Comparison of ENCODE assay signal across 9 cellular contexts in the genomic region with DNA sequence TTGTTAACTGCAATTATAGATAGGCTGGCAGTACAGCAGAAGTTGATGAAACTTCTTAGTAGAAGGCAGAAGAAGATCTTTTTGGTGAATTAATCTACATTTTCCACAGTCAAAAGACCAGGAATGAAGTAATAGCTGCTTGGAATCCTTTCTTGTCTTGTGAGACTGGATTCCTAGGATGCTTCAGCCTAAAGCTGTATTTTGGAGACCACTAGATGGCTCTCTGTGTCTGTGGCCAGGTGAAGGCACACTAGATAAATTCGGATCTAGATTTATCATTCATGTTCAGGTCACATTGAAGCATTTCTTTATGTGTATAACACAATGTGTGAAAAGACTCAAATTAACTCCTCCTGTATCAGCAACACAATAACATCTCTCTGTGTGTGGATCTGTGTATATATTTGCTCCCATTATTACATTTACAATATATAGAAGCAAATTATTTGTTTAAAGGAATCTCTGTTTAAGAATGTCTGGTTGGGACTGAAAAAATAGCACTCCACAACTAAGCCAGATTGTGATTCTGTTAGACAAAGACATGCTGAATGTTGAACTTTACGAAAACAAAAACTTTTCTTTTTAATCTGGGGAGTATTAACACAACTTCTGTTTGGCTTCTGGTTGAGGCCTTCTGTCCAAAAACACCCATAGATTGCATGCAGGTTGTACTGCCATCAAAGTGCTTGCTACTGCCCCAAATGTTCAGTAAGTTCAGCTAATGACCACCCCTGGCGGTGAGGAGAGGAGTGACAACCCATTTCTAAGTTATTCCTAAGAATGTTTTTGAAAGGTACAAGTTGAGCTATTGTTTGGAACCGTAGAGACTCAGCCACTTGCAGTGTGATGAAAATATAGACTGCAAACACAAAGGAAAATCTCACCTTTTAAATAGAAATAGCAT. TPM values are rescaled to one million over a fixed set of nuclear protein-coding genes. Genes with fewer than 3 reads are reported as not detected.
DNase-seq lines count a peak whose midpoint lies in the region; ATAC-seq, FAIRE-seq and TF ChIP-seq lines count a peak whose summit lies in the region.
"Had no signal": no experiment of that assay in that cellular context is flagged by ENCODE, and none has a peak within 500 bp of the region (broad histone marks: within the 10 kb centered on the region; RNA-seq: fewer than 3 reads in every experiment).

No MANE protein-coding gene starts in this region.

- H3K36me3 ChIP-seq in endothelial cell of umbilical vein (ENCODE audit: control insufficient read depth in 2 of 2, extremely low read depth in 1 of 2, insufficient read depth in 2 of 2, low read length in 2 of 2), result no peaks in the 10 kb centered on the region
- H3K36me3 ChIP-seq: BLaER1 treated with 17β-estradiol and CSF1 and Interleukin-3, amounts not matched to agents 10 nM and 100 nM had no signal

- ATAC-seq in GM18909 (IDR thresholded peaks at IDR 0.05; ENCODE audit: poor library complexity, unreplicated experiment) (peak; percentile 96), HG03095 (IDR thresholded peaks at IDR 0.05; ENCODE audit: unreplicated experiment) (peak; percentile 95)

- no peaks in the 10 kb centered on the region for H3K4me1 ChIP-seq in endothelial cell of umbilical vein (ENCODE audit: control insufficient read depth, extremely low read depth, insufficient read depth, low read length)
- H3K4me1 ChIP-seq: BLaER1 treated with 17β-estradiol and CSF1 and Interleukin-3, amounts not matched to agents 10 nM and 100 nM had no signal

- no TSS peak for BruUV-seq in endothelial cell of umbilical vein (replicated peaks; lab: Mats Ljungman, UMichigan)

- DNase-seq in DMS79 treated with DMSO at 0.1 percent for 48 hours (lab: John Stamatoyannopoulos, UW), result peak; percentile 12
- no peak for DNase-seq in DMS79 (lab: John Stamatoyannopoulos, UW)
- peak; percentile 34 for DNase-seq in NCI-H748 treated with DMSO at 0.1 percent for 48 hours (lab: John Stamatoyannopoulos, UW)
- DNase-seq in endothelial cell of umbilical vein (ENCODE audit: low read depth, low spot score), result no peak
- no peak for DNase-seq in retinal pigment epithelial cell (ENCODE audit: low read depth)
- no peak for DNase-seq in activated naive CD4-positive, alpha-beta T cell treated with Interleukin-2 at 50 U/mL for 16 hours

- H3K4me3 ChIP-seq in endothelial cell of umbilical vein (replicated peaks in 1 of 3; ENCODE audit: insufficient read depth in 1 of 3, low read depth in 1 of 3, low read length in 3 of 3), result no peak overlapping the region
- H3K4me3 ChIP-seq in retinal pigment epithelial cell (ENCODE audit: low read length), result no peak overlapping the region
- H3K4me3 ChIP-seq: BLaER1 treated with 17β-estradiol and CSF1 and Interleukin-3, amounts not matched to agents 10 nM and 100 nM had no signal

- FAIRE-seq in endothelial cell of umbilical vein (lab: Jason Lieb, UNC), result no peak

- CTCF ChIA-PET in endothelial cell of umbilical vein (lab: Charles Lee), result no interaction called here

- H3K4me2 ChIP-seq in endothelial cell of umbilical vein (ENCODE audit: insufficient read depth, low read length), result no peak overlapping the region
- H3K4me2 ChIP-seq: BLaER1 treated with 17β-estradiol and CSF1 and Interleukin-3, amounts not matched to agents 10 nM and 100 nM had no signal

- no peaks in the 10 kb centered on the region for H3K27me3 ChIP-seq in endothelial cell of umbilical vein (ENCODE audit: control insufficient read depth in 2 of 2, insufficient read depth in 2 of 2, low read length in 2 of 2)
- H3K27me3 ChIP-seq: BLaER1 treated with 17β-estradiol and CSF1 and Interleukin-3, amounts not matched to agents 10 nM and 100 nM had no signal

- intact Hi-C loops in endothelial cell of umbilical vein (cut with micrococcal nuclease), result no loop called here

- H3K79me2 ChIP-seq in endothelial cell of umbilical vein (ENCODE audit: control insufficient read depth, insufficient read depth, low read length), result no peaks in the 10 kb centered on the region

- H3K9ac ChIP-seq in endothelial cell of umbilical vein (replicated peaks; ENCODE audit: extremely low read depth, insufficient read depth, low read length), result no peak overlapping the region
- H3K9ac ChIP-seq: BLaER1 treated with 17β-estradiol and CSF1 and Interleukin-3, amounts not matched to agents 10 nM and 100 nM had no signal

- dilution Hi-C loops in endothelial cell of umbilical vein (cut with MboI; ENCODE audit: extremely low pct_ligation_motif_present, low sequenced_read_pairs), result no loop called here

- no peak for TF ChIP-seq POLR2A in endothelial cell of umbilical vein (IDR thresholded peaks at IDR 0.05; ENCODE audit: low read depth, low read length)

- H3K9me1 ChIP-seq in endothelial cell of umbilical vein (replicated peaks; ENCODE audit: control insufficient read depth, extremely low read depth, insufficient read depth, low read length), result no peaks in the 10 kb centered on the region

- no peak overlapping the region for H3K27ac ChIP-seq in endothelial cell of umbilical vein (ENCODE audit: insufficient read depth, low read depth, low read length)
- H3K27ac ChIP-seq: BLaER1 treated with 17β-estradiol and CSF1 and Interleukin-3, amounts not matched to agents 10 nM and 100 nM had no signal

- POLR2A ChIA-PET in endothelial cell of umbilical vein (lab: Charles Lee), result no interaction called here

- TF ChIP-seq CTCF in endothelial cell of umbilical vein (IDR thresholded peaks at IDR 0.05; ENCODE audit: extremely low read depth in 1 of 2, insufficient read depth in 1 of 2, low read depth in 1 of 2, low read length in 2 of 2) (peak; percentile 21 to 30), retinal pigment epithelial cell (conservative IDR thresholded peaks at IDR 0.05; ENCODE audit: low read depth, low read length) (peak; percentile 65)

- no peak overlapping the region for H2AFZ ChIP-seq in endothelial cell of umbilical vein (ENCODE audit: low read depth, low read length)

- no peaks in the 10 kb centered on the region for H3K9me3 ChIP-seq in endothelial cell of umbilical vein (replicated peaks; ENCODE audit: control insufficient read depth, insufficient read depth, low read length)

- H4K20me1 ChIP-seq in endothelial cell of umbilical vein (replicated peaks; ENCODE audit: control insufficient read depth, extremely low read depth, insufficient read depth, low read length), result no peaks in the 10 kb centered on the region
- H4K20me1 ChIP-seq: BLaER1 treated with 17β-estradiol and CSF1 and Interleukin-3, amounts not matched to agents 10 nM and 100 nM had no signal

TF ChIP-seq in endothelial cell of umbilical vein, 7 proteins besides CTCF, POLR2A, EP300 and RAD21:
- no peak for TF ChIP-seq EZH2 (IDR thresholded peaks at IDR 0.05; ENCODE audit: borderline replicate concordance, low read depth, low read length, severe bottlenecking)
- TF ChIP-seq JUN (IDR thresholded peaks at IDR 0.05; ENCODE audit: borderline replicate concordance, insufficient read depth, insufficient read length, low read depth), result no peak
- no peak for TF ChIP-seq POLR2AphosphoS5 (IDR thresholded peaks at IDR 0.05; ENCODE audit: insufficient read depth, low read depth, low read length)
- TF ChIP-seq FOS (IDR thresholded peaks at IDR 0.05; ENCODE audit: borderline replicate concordance, insufficient read depth, low read length), result no peak
- no peak for TF ChIP-seq MYC (IDR thresholded peaks at IDR 0.05; ENCODE audit: low read depth, low read length)
- TF ChIP-seq, protein P1, sequence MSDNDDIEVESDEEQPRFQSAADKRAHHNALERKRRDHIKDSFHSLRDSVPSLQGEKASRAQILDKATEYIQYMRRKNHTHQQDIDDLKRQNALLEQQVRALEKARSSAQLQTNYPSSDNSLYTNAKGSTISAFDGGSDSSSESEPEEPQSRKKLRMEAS (IDR thresholded peaks at IDR 0.05; ENCODE audit: insufficient read depth, insufficient read length), result no peak
- TF ChIP-seq GATA2 (IDR thresholded peaks at IDR 0.05; ENCODE audit: insufficient read depth, insufficient read length, low read depth, low read length), result no peak
TF ChIP-seq in endothelial cell of umbilical vein: peak in this region for 0.

RNA-seq across cellular contexts. Expression of a gene that starts 10.6 kb away (rescaled TPM):
- total RNA-seq in endothelial cell of umbilical vein, result not detected in 2 replicates
- polyA plus RNA-seq in endothelial cell of umbilical vein, result not detected in 2 replicates
- polyA plus RNA-seq in endothelial cell of umbilical vein (2011; cell fraction: cytosol; rRNA removed), result not detected in 2 replicates
- polyA plus RNA-seq in endothelial cell of umbilical vein (2011; cell fraction: nucleus; rRNA removed), result not detected in 2 replicates
- 0.07 and 0.11 TPM in 2 replicates for polyA plus RNA-seq in endothelial cell of umbilical vein (2012)
- polyA minus RNA-seq in endothelial cell of umbilical vein, result not detected in 2 replicates
- not detected for polyA minus RNA-seq in endothelial cell of umbilical vein (2011; cell fraction: cytosol; rRNA and poly(A)+ RNA removed)
- polyA minus RNA-seq in endothelial cell of umbilical vein (2011; cell fraction: nucleus; rRNA and poly(A)+ RNA removed), result not detected in 2 replicates

Comparison
In these comparisons a context has a peak if more than half of its experiments do, and no peak if none do; other contexts are left out.
1. DNase-seq: peak in DMS79 treated with DMSO at 0.1 percent for 48 hours (single experiment) and NCI-H748 treated with DMSO at 0.1 percent for 48 hours (single experiment); none in DMS79 (single experiment), endothelial cell of umbilical vein (single experiment), retinal pigment epithelial cell (single experiment) and activated naive CD4-positive, alpha-beta T cell treated with Interleukin-2 at 50 U/mL for 16 hours (single experiment).